Comparison of ENCODE assay signal across 24 cellular contexts in the genomic region with DNA sequence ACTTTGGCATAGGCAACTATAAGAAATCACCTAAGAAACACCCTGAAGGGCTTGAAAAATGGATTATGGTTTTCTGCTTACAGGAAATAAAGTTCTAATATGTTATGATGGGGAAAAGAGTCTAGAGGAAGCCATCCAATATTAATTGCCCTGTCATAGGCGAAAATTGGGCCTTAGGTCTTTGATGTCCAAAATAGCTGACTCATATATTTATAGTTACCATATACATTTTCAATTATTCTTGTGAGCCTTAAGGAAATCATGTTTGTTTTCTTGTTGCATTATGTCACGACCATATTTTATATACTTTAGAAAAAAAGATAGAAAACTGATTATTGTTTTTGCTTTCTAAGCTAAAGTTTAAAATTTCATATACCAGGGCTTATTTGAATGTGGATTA.
A peak's percentile ranks its signal among the peaks of the same experiment; 100 is the strongest.
DNase-seq lines count a peak whose midpoint lies in the region; ATAC-seq, FAIRE-seq and TF ChIP-seq lines count a peak whose summit lies in the region.
"Had no signal": no experiment of that assay in that cellular context is flagged by ENCODE, and none has a peak within 500 bp of the region (broad histone marks: within the 10 kb centered on the region; RNA-seq: fewer than 3 reads in every experiment).

No MANE protein-coding gene starts in this region.

- ATAC-seq in HepG2 (no peak), right lobe of liver (no peak), K562 (no peak)
- ATAC-seq: GM12878 had no signal

- H3K36me3 ChIP-seq in HepG2 (replicated peaks in 1 of 2; ENCODE audit: control insufficient read depth in 1 of 2, insufficient read depth in 2 of 2, low read length in 2 of 2) (no peaks in the 10 kb centered on the region), right lobe of liver (no peaks in the 10 kb centered on the region), K562 (ENCODE audit: control insufficient read depth, insufficient read depth, low read length) (no peaks in the 10 kb centered on the region), uterus (no peaks in the 10 kb centered on the region)
- H3K36me3 ChIP-seq: BE2C, BLaER1 had no signal

- CTCF ChIA-PET in HepG2 (lab: Yijun Ruan, JAX; ENCODE audit: low intra/inter-chr PET ratio, low total read pairs) (no interaction called here), K562 (lab: Yijun Ruan, JAX; ENCODE audit: low intra/inter-chr PET ratio) (no interaction called here)

- TF ChIP-seq EP300 in HepG2 (IDR thresholded peaks at IDR 0.05; ENCODE audit: low read depth in 2 of 2, low read length in 2 of 2) (no peak), HepG2 (CRISPR knock-in tag; IDR thresholded peaks at IDR 0.05; ENCODE audit: borderline replicate concordance) (no peak), K562 (IDR thresholded peaks at IDR 0.05; ENCODE audit: low read length) (no peak)

- DNase-seq in HepG2 (ENCODE audit: low spot score), result no peak
- DNase-seq in right lobe of liver, result no peak
- no peak for DNase-seq in K562 (ENCODE audit: extremely low read depth in 1 of 4, low spot score in 3 of 4)
- no peak for DNase-seq in uterus
- no peak for DNase-seq in GM13977 (ENCODE audit: low spot score)
- DNase-seq: ACHN; BE2C; C1 segment of cervical spinal cord; CD4-positive, alpha-beta memory T cell; CD4-positive, CD25-positive, alpha-beta regulatory T cell; CD8-positive, alpha-beta memory T cell; COR-L47; DMS 273 treated with DMSO at 0.1 percent for 48 hours; DMS153; DMS53; DMS79; DND-41; EL; GDM1 had no signal

- no peaks in the 10 kb centered on the region for H3K79me2 ChIP-seq in HepG2 (ENCODE audit: insufficient read depth, low read length)
- H3K79me2 ChIP-seq in K562 (ENCODE audit: control insufficient read depth, insufficient read depth, low read length), result no peaks in the 10 kb centered on the region

- TF ChIP-seq POLR2A in HepG2 (IDR thresholded peaks at IDR 0.05; ENCODE audit: insufficient read depth in 1 of 2, low read depth in 2 of 2, low read length in 2 of 2), result no peak
- no peak for TF ChIP-seq POLR2A in right lobe of liver (IDR thresholded peaks at IDR 0.05)
- no peak for TF ChIP-seq POLR2A in K562 (conservative IDR thresholded peaks at IDR 0.05)
- TF ChIP-seq POLR2A in uterus (IDR thresholded peaks at IDR 0.05), result no peak

- no peak overlapping the region for H3K4me2 ChIP-seq in HepG2 (ENCODE audit: low read depth, low read length)
- H3K4me2 ChIP-seq in K562 (ENCODE audit: insufficient read depth, low read length), result no peak overlapping the region
- H3K4me2 ChIP-seq: BLaER1 had no signal

- H3K9me3 ChIP-seq in HepG2 (ENCODE audit: low read length) (no peaks in the 10 kb centered on the region), right lobe of liver (no peaks in the 10 kb centered on the region), K562 (replicated peaks; ENCODE audit: control insufficient read depth, insufficient read depth, low read depth, low read length) (no peaks in the 10 kb centered on the region), uterus (no peaks in the 10 kb centered on the region)
- H3K9me3 ChIP-seq: BE2C, BLaER1 had no signal

- TF ChIP-seq CTCF in HepG2 (CRISPR knock-in tag; IDR thresholded peaks at IDR 0.05) (no peak), right lobe of liver (IDR thresholded peaks at IDR 0.05) (no peak), K562 (IDR thresholded peaks at IDR 0.05 in 2 of 3, conservative IDR thresholded peaks at IDR 0.05 in 1 of 3; ENCODE audit: insufficient read depth in 2 of 3, low read depth in 1 of 3, low read length in 3 of 3) (no peak), uterus (IDR thresholded peaks at IDR 0.05) (no peak), GM13977 (IDR thresholded peaks at IDR 0.05; ENCODE audit: extremely low read depth, insufficient read depth, missing control alignments) (no peak)

- H3K9me1 ChIP-seq in K562 (ENCODE audit: control insufficient read depth, insufficient read depth, low read length), result no peaks in the 10 kb centered on the region

- H3K27ac ChIP-seq in HepG2 (ENCODE audit: extremely low read length, insufficient read depth, low read length) (no peak overlapping the region), right lobe of liver (no peak overlapping the region), K562 (ENCODE audit: extremely low read depth, low read depth, low read length) (no peak overlapping the region), uterus (no peak overlapping the region)
- H3K27ac ChIP-seq: 22Rv1, BLaER1 had no signal

- TF ChIP-seq RAD21 in HepG2 (CRISPR knock-in tag; IDR thresholded peaks at IDR 0.05) (no peak), K562 (CRISPR knock-in tag; conservative IDR thresholded peaks at IDR 0.05 in 1 of 2, IDR thresholded peaks at IDR 0.05 in 1 of 2) (no peak)

- POLR2A ChIA-PET in HepG2 (lab: Yijun Ruan, JAX), result no interaction called here
- POLR2A ChIA-PET in K562 (lab: Yijun Ruan, JAX), result no interaction called here

- BruUV-seq in HepG2 (replicated peaks; lab: Mats Ljungman, UMichigan), result no TSS peak
- BruUV-seq in K562 (replicated peaks; lab: Mats Ljungman, UMichigan), result no TSS peak

- in situ Hi-C loops in HepG2 (cut with HindIII; ENCODE audit: extremely low pct_ligation_motif_present, low pct_unique_long_range_greater_than_20kb), result no loop called here
- in situ Hi-C loops in K562 (cut with MboI), result no loop called here
- in situ Hi-C loops in GM13977 (cut with MboI; ENCODE audit: low pct_unique_long_range_greater_than_20kb, low sequenced_read_pairs, unreplicated experiment), result no loop called here

- H3K9ac ChIP-seq in HepG2 (ENCODE audit: insufficient read depth, low read depth, low read length) (no peak overlapping the region), K562 (ENCODE audit: insufficient read depth in 1 of 2, low read depth in 2 of 2, low read length in 2 of 2) (no peak overlapping the region)
- H3K9ac ChIP-seq: BLaER1 had no signal

- no peak overlapping the region for H2AFZ ChIP-seq in HepG2 (ENCODE audit: low read length)
- no peak overlapping the region for H2AFZ ChIP-seq in K562 (ENCODE audit: low read depth, low read length)

- H3K27me3 ChIP-seq in HepG2 (ENCODE audit: control insufficient read depth in 1 of 2, insufficient read depth in 2 of 2, low read length in 2 of 2), result no peaks in the 10 kb centered on the region; a peak in 1 of 5 replicates
- H3K27me3 ChIP-seq in right lobe of liver, result no peaks in the 10 kb centered on the region
- H3K27me3 ChIP-seq in K562 (ENCODE audit: control insufficient read depth in 2 of 2, insufficient read depth in 2 of 2, low read length in 2 of 2), result no peaks in the 10 kb centered on the region
- H3K27me3 ChIP-seq in uterus, result no peaks in the 10 kb centered on the region
- H3K27me3 ChIP-seq: BE2C, BLaER1 had no signal

- intact Hi-C loops in HepG2 (cut with micrococcal nuclease; ENCODE audit: unreplicated experiment) (no loop called here), right lobe of liver (cut with DNase I) (no loop called here), K562 (cut with micrococcal nuclease) (no loop called here), uterus (cut with DNase I; ENCODE audit: low total_unique reads) (no loop called here)

- FAIRE-seq in HepG2 (lab: Jason Lieb, UNC) (no peak), K562 (lab: Jason Lieb, UNC) (no peak)
- FAIRE-seq: GM12878, GM12892, GM19239 had no signal

- no peaks in the 10 kb centered on the region for H3K4me1 ChIP-seq in HepG2 (ENCODE audit: insufficient read depth, low read length)
- no peaks in the 10 kb centered on the region for H3K4me1 ChIP-seq in right lobe of liver
- H3K4me1 ChIP-seq in K562 (replicated peaks in 1 of 2; ENCODE audit: control insufficient read depth in 2 of 2, insufficient read depth in 2 of 2, low read length in 2 of 2), result no peaks in the 10 kb centered on the region
- H3K4me1 ChIP-seq in uterus, result no peaks in the 10 kb centered on the region
- H3K4me1 ChIP-seq: BE2C, BLaER1 had no signal

- no peaks in the 10 kb centered on the region for H4K20me1 ChIP-seq in HepG2 (ENCODE audit: insufficient read depth, low read length)
- H4K20me1 ChIP-seq in K562 (replicated peaks; ENCODE audit: control insufficient read depth, insufficient read depth, low read length), result no peaks in the 10 kb centered on the region
- H4K20me1 ChIP-seq: BLaER1 had no signal

- WGBS in HepG2 (ENCODE audit: low lambda C conversion rate), result 3% methylated on average over 2 of the region's 2 CpGs
- WGBS in right lobe of liver (ENCODE audit: insufficient coverage, low coverage, low lambda C conversion rate, missing lambda C conversion rate), result 15% methylated on average over 2 of the region's 2 CpGs
- WGBS in K562 (ENCODE audit: insufficient coverage, low coverage, missing lambda C conversion rate), result 0% methylated on average over 2 of the region's 2 CpGs

- H3K4me3 ChIP-seq in HepG2 (replicated peaks in 1 of 3; ENCODE audit: insufficient read depth in 1 of 3, low read depth in 2 of 3, low read length in 3 of 3) (no peak overlapping the region), right lobe of liver (no peak overlapping the region), K562 (no peak overlapping the region), uterus (no peak overlapping the region)
- H3K4me3 ChIP-seq: BLaER1, GM12878 had no signal

TF ChIP-seq in HepG2, 621 proteins besides CTCF, POLR2A, EP300 and RAD21:
- peak; percentile 80 for TF ChIP-seq MAFF (IDR thresholded peaks at IDR 0.05; ENCODE audit: low read depth, low read length)
- no peak for TF ChIP-seq ZSCAN31 (CRISPR knock-in tag; IDR thresholded peaks at IDR 0.05; ENCODE audit: low read depth)
- TF ChIP-seq MAFK (conservative IDR thresholded peaks at IDR 0.05 in 1 of 2, IDR thresholded peaks at IDR 0.05 in 1 of 2; ENCODE audit: low read length in 2 of 2), result peak; percentile 69 to 86
- TF ChIP-seq PAX8 (CRISPR knock-in tag; IDR thresholded peaks at IDR 0.05; ENCODE audit: borderline replicate concordance), result no peak
- TF ChIP-seq CENPT (CRISPR knock-in tag; IDR thresholded peaks at IDR 0.05; ENCODE audit: low read depth), result no peak

TF ChIP-seq in K562, 482 proteins besides CTCF, POLR2A, EP300 and RAD21 (continues in another document):
- TF ChIP-seq POLR3G (IDR thresholded peaks at IDR 0.05; ENCODE audit: extremely low read depth, insufficient read length, insufficient replicate concordance) (no peak), NRF1 (conservative IDR thresholded peaks at IDR 0.05 in 1 of 2, IDR thresholded peaks at IDR 0.05 in 1 of 2) (no peak), ZNF311 (CRISPR knock-in tag; IDR thresholded peaks at IDR 0.05) (no peak), PURB (CRISPR knock-in tag; IDR thresholded peaks at IDR 0.05; ENCODE audit: low read depth) (no peak), E2F1 (CRISPR knock-in tag; IDR thresholded peaks at IDR 0.05) (no peak)

Comparison
In these comparisons a context has a peak if more than half of its experiments do, and no peak if none do; other contexts are left out.
1. Of the 241 proteins assayed by ChIP-seq in both HepG2 and K562: peak only in HepG2: none; only in K562: MAFG; in both: MAFF and MAFK; in neither: 238.